ENCODE assay signal across 22 cellular contexts in genomic region chr4:148704291-148704690, GRCh38.
DNase-seq lines count a peak whose midpoint lies in the region; ATAC-seq lines count a peak whose summit lies in the region.
"Had no signal": no experiment of that assay in that cellular context is flagged by ENCODE, and none has a peak within 500 bp of the region (broad histone marks: within the 10 kb centered on the region; RNA-seq: fewer than 3 reads in every experiment).

No MANE protein-coding gene starts in this region.

- DNase-seq in ELR (ENCODE audit: low read depth) (peak; percentile 24), LHCN-M2 (ENCODE audit: low read depth) (peak; percentile 5), dermis blood vessel endothelial cell (peak; percentile 39), left colon (no peak), ecto neural progenitor cell (ENCODE audit: low spot score) (no peak), GM19240 (ENCODE audit: insufficient read length, low spot score) (no peak)
- DNase-seq in activated CD8-positive, alpha-beta memory T cell treated with anti-CD3 and anti-CD28 coated beads, Interleukin-2, amount 10 ng/mL, durations not matched to agents 7 days and 5 days: no peak
- DNase-seq: activated B cell treated with CpG ODN at 0.5 μM for 24 hours; activated CD4-positive, alpha-beta T cell treated with anti-CD3 and anti-CD28 coated beads, Interleukin-2, amount 50 U/mL, for 4 hours; activated CD8-positive, alpha-beta memory T cell treated with anti-CD3 and anti-CD28 coated beads, Interleukin-2, amount 50 U/mL, for 48 hours; central memory CD4-positive, alpha-beta T cell; DMS79; GM23248; mammary epithelial cell; NCI-H1694 treated with DMSO at 0.1 percent for 48 hours; Right ventricle myocardium superior; SW 1271; T1000; trophoblast cell had no signal

- intact Hi-C loops in left colon (cut with DNase I, micrococcal nuclease): no loop called here

- CTCF ChIA-PET in activated CD8-positive, alpha-beta memory T cell treated with anti-CD3 and anti-CD28 coated beads, Interleukin-2, amount 10 ng/mL, durations not matched to agents 7 days and 5 days (lab: Charles Lee): no interaction called here

- ATAC-seq in left colon: peak; percentile 37
- ATAC-seq in activated CD8-positive, alpha-beta memory T cell treated with anti-CD3 and anti-CD28 coated beads, Interleukin-2, amount 10 ng/mL, durations not matched to agents 7 days and 5 days: no peak
- ATAC-seq: activated naive CD4-positive, alpha-beta T cell treated with anti-CD3 and anti-CD28 coated beads, Interleukin-2, amount 50 U/mL, for 72 hours; activated T-helper 17 cell treated with anti-CD3 and anti-CD28 coated beads, Interleukin-2, amount 50 U/mL, for 72 hours had no signal

- H3K4me1 Mint-ChIP-seq in activated CD8-positive, alpha-beta memory T cell treated with anti-CD3 and anti-CD28 coated beads, Interleukin-2, amount 10 ng/mL, durations not matched to agents 7 days and 5 days: no peaks in the 10 kb centered on the region
- H3K4me1 Mint-ChIP-seq: activated B cell treated with CpG ODN at 0.5 μM for 24 hours; activated T-helper 17 cell treated with anti-CD3 and anti-CD28 coated beads, Interleukin-2, amount 50 U/mL, for 72 hours had no signal

- no peaks in the 10 kb centered on the region for H3K36me3 Mint-ChIP-seq in activated CD8-positive, alpha-beta memory T cell treated with anti-CD3 and anti-CD28 coated beads, Interleukin-2, amount 10 ng/mL, durations not matched to agents 7 days and 5 days

- peaks cover 7% of the 10 kb centered on the region for H3K9me3 Mint-ChIP-seq in activated CD8-positive, alpha-beta memory T cell treated with anti-CD3 and anti-CD28 coated beads, Interleukin-2, amount 10 ng/mL, durations not matched to agents 7 days and 5 days (ENCODE audit: low read depth)
- H3K9me3 Mint-ChIP-seq: activated T-helper 17 cell treated with anti-CD3 and anti-CD28 coated beads, Interleukin-2, amount 50 U/mL, for 72 hours had no signal

- no peak overlapping the region for H3K27ac Mint-ChIP-seq in activated CD8-positive, alpha-beta memory T cell treated with anti-CD3 and anti-CD28 coated beads, Interleukin-2, amount 10 ng/mL, durations not matched to agents 7 days and 5 days
- H3K27ac Mint-ChIP-seq: activated B cell treated with CpG ODN at 0.5 μM for 24 hours; activated naive CD4-positive, alpha-beta T cell treated with anti-CD3 and anti-CD28 coated beads, Interleukin-2, amount 50 U/mL, for 72 hours; activated T-helper 17 cell treated with anti-CD3 and anti-CD28 coated beads, Interleukin-2, amount 50 U/mL, for 72 hours; progenitor cell of endocrine pancreas had no signal

- no peaks in the 10 kb centered on the region for H3K27me3 Mint-ChIP-seq in activated CD8-positive, alpha-beta memory T cell treated with anti-CD3 and anti-CD28 coated beads, Interleukin-2, amount 10 ng/mL, durations not matched to agents 7 days and 5 days
- H3K27me3 Mint-ChIP-seq: activated B cell treated with CpG ODN at 0.5 μM for 24 hours, progenitor cell of endocrine pancreas had no signal

- no peak overlapping the region for H3K4me3 Mint-ChIP-seq in activated CD8-positive, alpha-beta memory T cell treated with anti-CD3 and anti-CD28 coated beads, Interleukin-2, amount 10 ng/mL, durations not matched to agents 7 days and 5 days
- H3K4me3 Mint-ChIP-seq: activated B cell treated with CpG ODN at 0.5 μM for 24 hours; activated T-helper 17 cell treated with anti-CD3 and anti-CD28 coated beads, Interleukin-2, amount 50 U/mL, for 72 hours had no signal

Comparison
In these comparisons a context has a peak if more than half of its experiments do, and no peak if none do; other contexts are left out.
1. DNase-seq: peak in ELR (single experiment), LHCN-M2 (single experiment) and dermis blood vessel endothelial cell (single experiment); none in left colon (0 of 2), ecto neural progenitor cell (single experiment), GM19240 (single experiment) and activated CD8-positive, alpha-beta memory T cell treated with anti-CD3 and anti-CD28 coated beads, Interleukin-2, amount 10 ng/mL, durations not matched to agents 7 days and 5 days (single experiment).